In genomic region chr4:167105857-167106256, GRCh38 we compare ENCODE assay signal across 33 cellular contexts.
"Had no signal": no experiment of that assay in that cellular context is flagged by ENCODE, and none has a peak within 500 bp of the region (broad histone marks: within the 10 kb centered on the region; RNA-seq: fewer than 3 reads in every experiment).

No MANE protein-coding gene starts in this region.

- H3K27me3 ChIP-seq: adrenal gland, body of pancreas, brain microvascular endothelial cell, breast epithelium had no signal

- DNase-seq: activated B cell treated with CpG ODN at 0.5 μM for 24 hours; activated CD4-positive, alpha-beta memory T cell treated with anti-CD3 and anti-CD28 coated beads for 36 hours; activated CD4-positive, alpha-beta T cell treated with anti-CD3 and anti-CD28 coated beads for 4 hours; activated CD4-positive, alpha-beta T cell treated with anti-CD3 and anti-CD28 coated beads, Interleukin-2, amount 10 ng/mL, durations not matched to agents 24 days and 14 days; activated CD4-positive, alpha-beta T cell treated with anti-CD3 and anti-CD28 coated beads, Interleukin-2, amount 50 U/mL, for 1 hour; activated CD4-positive, alpha-beta T cell treated with anti-CD3 and anti-CD28 coated beads, Interleukin-2, amount 50 U/mL, for 4 hours; activated CD4-positive, CD25-positive, alpha-beta regulatory T cell treated with anti-CD3 and anti-CD28 coated beads, Interleukin-2, amount 50 U/mL, for 72 hours; activated CD8-positive, alpha-beta memory T cell treated with anti-CD3 and anti-CD28 coated beads, Interleukin-2, amount 50 U/mL, for 4 hours; activated CD8-positive, alpha-beta T cell treated with anti-CD3 and anti-CD28 coated beads for 36 hours; activated effector memory CD4-positive, alpha-beta T cell treated with anti-CD3 and anti-CD28 coated beads, Interleukin-2, amount 50 U/mL, for 16 hours; activated gamma-delta T cell treated with Interleukin-2 at 50 U/mL for 16 hours; activated naive CD4-positive, alpha-beta T cell; activated naive CD4-positive, alpha-beta T cell treated with anti-CD3 and anti-CD28 coated beads for 36 hours; activated naive CD4-positive, alpha-beta T cell treated with anti-CD3 and anti-CD28 coated beads, Interleukin-2, amount 50 U/mL, for 16 hours; activated naive CD8-positive, alpha-beta T cell treated with anti-CD3 and anti-CD28 coated beads for 36 hours; activated T-cell treated with anti-CD3 and anti-CD28 coated beads for 4 hours; activated T-cell treated with anti-CD3 and anti-CD28 coated beads, Interleukin-2, amount 50 U/mL, for 1 hour; activated T-cell treated with anti-CD3 and anti-CD28 coated beads, Interleukin-2, amount 50 U/mL, for 4 hours; activated T-cell treated with anti-CD3 and anti-CD28 coated beads, Interleukin-2, amount 50 U/mL, for 72 hours; adrenal gland; amniotic stem cell; aorta; body of pancreas; brain microvascular endothelial cell; central memory CD4-positive, alpha-beta T cell; T-helper 2 cell; T-helper 9 cell had no signal

- H3K36me3 ChIP-seq: adrenal gland, brain microvascular endothelial cell, breast epithelium had no signal

- H3K9me3 ChIP-seq: adrenal gland, body of pancreas, breast epithelium had no signal

- H3K27ac ChIP-seq: adrenal gland, body of pancreas, brain microvascular endothelial cell, breast epithelium, VCaP had no signal

- H3K4me1 ChIP-seq: adrenal gland, body of pancreas, breast epithelium had no signal

- ATAC-seq: activated CD8-positive, alpha-beta T cell treated with anti-CD3 and anti-CD28 coated beads for 36 hours; activated naive CD4-positive, alpha-beta T cell treated with anti-CD3 and anti-CD28 coated beads, Interleukin-2, amount 50 U/mL, for 72 hours; activated T-cell treated with anti-CD3 and anti-CD28 coated beads, Interleukin-2, amount 50 U/mL, for 4 hours; activated T-cell treated with anti-CD3 and anti-CD28 coated beads, Interleukin-2, amount 50 U/mL, for 72 hours; activated T-helper 17 cell treated with anti-CD3 and anti-CD28 coated beads, Interleukin-2, amount 50 U/mL, for 72 hours; body of pancreas had no signal

- FAIRE-seq: astrocyte, TTC549 had no signal

- H3K4me3 ChIP-seq: adrenal gland, body of pancreas, breast epithelium had no signal
